Comparison of ENCODE assay signal across 11 cellular contexts in genomic region chr9:113464286-113464660, GRCh38. TPM values are rescaled to one million over a fixed set of nuclear protein-coding genes. Genes with fewer than 3 reads are reported as not detected.
DNase-seq lines count a peak whose midpoint lies in the region; ATAC-seq, FAIRE-seq and TF ChIP-seq lines count a peak whose summit lies in the region.
"Had no signal": no experiment of that assay in that cellular context is flagged by ENCODE, and none has a peak within 500 bp of the region (broad histone marks: within the 10 kb centered on the region; RNA-seq: fewer than 3 reads in every experiment).

No MANE protein-coding gene starts in this region.

- H3K9me3 ChIP-seq in heart right ventricle (peaks cover 0 to 6% (median 0%) of the 10 kb centered on the region in 11 donors), endodermal cell (ENCODE audit: control insufficient read depth, low read length) (no peaks in the 10 kb centered on the region), aorta (ENCODE audit: control insufficient read depth, low read length) (no peaks in the 10 kb centered on the region)
- H3K9me3 ChIP-seq: testis had no signal

- no peak overlapping the region for H3K9ac ChIP-seq in endodermal cell (ENCODE audit: extremely low read depth, low read length, poor library complexity, severe bottlenecking)

- intact Hi-C loops in heart right ventricle (cut with DNase I) (loop anchor here in 3 of 10 donors (5.0 kb wide), 3 partner anchors 33 to 108 kb away; no protein-coding TSS in a partner anchor), Right ventricle myocardium inferior (cut with DNase I) (no loop called here), aorta (cut with DNase I) (loop anchor here in 1 of 2 donors (5.0 kb wide), 2 partner anchors 58 to 118 kb away; no protein-coding TSS in a partner anchor)

- H3K9me3 Mint-ChIP-seq in endodermal cell (no peaks in the 10 kb centered on the region), nephron progenitor cell (peaks cover 9% of the 10 kb centered on the region)

- H3K27me3 ChIP-seq in heart right ventricle: peaks cover 0 to 11% (median 0%) of the 10 kb centered on the region in 7 donors
- H3K27me3 ChIP-seq in endodermal cell (ENCODE audit: control insufficient read depth, insufficient read depth, low read length, poor library complexity, severe bottlenecking): peaks cover 39% of the 10 kb centered on the region
- H3K27me3 ChIP-seq in aorta (ENCODE audit: control insufficient read depth in 1 of 2, insufficient read depth in 2 of 2, low read length in 1 of 2): no peaks in the 10 kb centered on the region
- H3K27me3 ChIP-seq: testis had no signal

- TF ChIP-seq CTCF in heart right ventricle (IDR thresholded peaks at IDR 0.05) (no peak), endodermal cell (conservative IDR thresholded peaks at IDR 0.05) (no peak), nephron progenitor cell (IDR thresholded peaks at IDR 0.05) (no peak)

- ATAC-seq in heart right ventricle (peak in 3 of 8 donors; percentile 4 to 12 (median 4)), Right ventricle myocardium inferior (no peak), aorta (ENCODE audit: low FRiP score) (no peak), HG02981 (IDR thresholded peaks at IDR 0.05; ENCODE audit: unreplicated experiment) (no peak)

- FAIRE-seq in RCC 7860 (lab: Jason Lieb, UNC): no peak

- no peak overlapping the region for H3K27ac Mint-ChIP-seq in endodermal cell
- H3K27ac Mint-ChIP-seq in nephron progenitor cell: no peak overlapping the region

- H3K4me3 ChIP-seq in heart right ventricle (peak overlapping the region in 9 of 10 donors; percentile 27 to 59 (median 48)), endodermal cell (ENCODE audit: low read length) (peak overlapping the region; percentile 76), aorta (ENCODE audit: low read length in 2 of 2) (peak overlapping the region; percentile 22 to 62)
- H3K4me3 ChIP-seq: SK-N-MC had no signal

- WGBS in heart right ventricle, 2 donors: 75 to 77% methylated on average over 1 of the region's 1 CpG
- 89% methylated on average over 1 of the region's 1 CpG; no CpG with 5 or more reads in 1 of the 2 experiments for WGBS in endodermal cell (ENCODE audit: insufficient coverage in 1 of 2, insufficient read length in 1 of 2), 2 experiments
- WGBS in aorta, 2 donors: 72 to 80% methylated on average over 1 of the region's 1 CpG

- H3K27ac ChIP-seq in heart right ventricle (peak overlapping the region in 9 of 10 donors; percentile 56 to 91 (median 81)), endodermal cell (ENCODE audit: low read depth, low read length) (no peak overlapping the region), aorta (ENCODE audit: low read depth in 1 of 2, low read length in 2 of 2) (peak overlapping the region; percentile 69 to 73)
- H3K27ac ChIP-seq: SK-N-MC, testis had no signal

- H3K4me3 Mint-ChIP-seq in endodermal cell (peak overlapping the region; percentile 57), nephron progenitor cell (peak overlapping the region; percentile 75)

- DNase-seq in heart right ventricle (no peak), Right ventricle myocardium inferior (ENCODE audit: missing footprints) (no peak), endodermal cell (no peak), nephron progenitor cell (no peak), aorta (no peak), RCC 7860 (ENCODE audit: low spot score) (no peak), OCI-M2 (lab: John Stamatoyannopoulos, UW; ENCODE audit: unreplicated experiment) (no peak)
- DNase-seq: activated CD4-positive, CD25-positive, alpha-beta regulatory T cell treated with anti-CD3 and anti-CD28 coated beads, Interleukin-2, amount 50 U/mL, for 72 hours had no signal

- peaks cover 45% of the 10 kb centered on the region for H3K27me3 Mint-ChIP-seq in endodermal cell (ENCODE audit: insufficient read depth)
- peaks cover 29% of the 10 kb centered on the region for H3K27me3 Mint-ChIP-seq in nephron progenitor cell (ENCODE audit: low read depth, poor library complexity)

- H3K36me3 Mint-ChIP-seq in endodermal cell (ENCODE audit: low read depth): no peaks in the 10 kb centered on the region
- H3K36me3 Mint-ChIP-seq in nephron progenitor cell (ENCODE audit: low read depth): no peaks in the 10 kb centered on the region

- peaks cover 10% of the 10 kb centered on the region for H3K4me1 Mint-ChIP-seq in endodermal cell
- peaks cover 34% of the 10 kb centered on the region for H3K4me1 Mint-ChIP-seq in nephron progenitor cell

- H3K36me3 ChIP-seq in heart right ventricle: no peaks in the 10 kb centered on the region
- no peaks in the 10 kb centered on the region for H3K36me3 ChIP-seq in endodermal cell (ENCODE audit: control insufficient read depth, insufficient read depth, low read length)
- H3K36me3 ChIP-seq in aorta (ENCODE audit: control insufficient read depth in 1 of 2, insufficient read depth in 2 of 2, low read length in 1 of 2): no peaks in the 10 kb centered on the region

- H3K4me1 ChIP-seq in heart right ventricle: peaks cover 0 to 31% (median 10%) of the 10 kb centered on the region in 9 donors
- H3K4me1 ChIP-seq in endodermal cell (ENCODE audit: control insufficient read depth, insufficient read depth, low read length): peaks cover 4% of the 10 kb centered on the region
- H3K4me1 ChIP-seq in aorta (ENCODE audit: control insufficient read depth in 1 of 2, insufficient read depth in 2 of 2, low read length in 2 of 2): no peaks in the 10 kb centered on the region
- H3K4me1 ChIP-seq: testis had no signal

RNA-seq across cellular contexts. Expression of gene RGS3, which starts 0.7 kb away (rescaled TPM):
- total RNA-seq in heart right ventricle (100 to 1,000 TPM in 9 of 10 donors, 10 to 100 TPM in 1; 98.7 to 201 (median 140) TPM), Right ventricle myocardium inferior (139 TPM), endodermal cell (10 to 100 TPM; 20.7 to 40.3 TPM), aorta (100 to 1,000 TPM; 157 to 161 TPM)
- polyA plus RNA-seq in heart right ventricle (100 to 1,000 TPM in 1 of 2 donors, 10 to 100 TPM in 1; 65.4 to 125 TPM), aorta (100 to 1,000 TPM in 1 of 2 donors, 10 to 100 TPM in 1; 74.3 to 142 TPM)
- 40.4 TPM for polyA plus RNA-seq in endodermal cell (2013, experiment 1 of 2)
- polyA plus RNA-seq in endodermal cell (2013, experiment 2 of 2): 38.4 TPM

RNA-seq across cellular contexts. Expression of gene C9orf43, which starts 53.7 kb away (rescaled TPM):
- total RNA-seq in heart right ventricle (1 to 10 TPM in 1 of 10 donors, under 1 TPM in 7, not detected in 2; 0.17 to 1.1 (median 0.31) TPM), Right ventricle myocardium inferior (0.24 TPM), endodermal cell (1 to 10 TPM in 1 of 2 donors, under 1 TPM in 1; 0.40 to 1.1 TPM), aorta (under 1 TPM in 1 of 2 donors, not detected in 1; 0.18 TPM)
- polyA plus RNA-seq in heart right ventricle (under 1 TPM; 0.06 to 0.29 TPM), aorta (not detected)
- polyA plus RNA-seq in endodermal cell (2013, experiment 1 of 2): 0.93 TPM
- 0.62 TPM for polyA plus RNA-seq in endodermal cell (2013, experiment 2 of 2)

RNA-seq across cellular contexts. Expression of gene POLE3, which starts 53.8 kb away (rescaled TPM):
- 10 to 100 TPM; 19.0 to 26.9 (median 23.1) TPM for total RNA-seq in heart right ventricle
- 10 to 100 TPM; 14.2 to 45.0 TPM for polyA plus RNA-seq in heart right ventricle
- 22.6 TPM for total RNA-seq in Right ventricle myocardium inferior
- 10 to 100 TPM; 36.5 to 45.6 TPM for total RNA-seq in endodermal cell
- 71.6 TPM for polyA plus RNA-seq in endodermal cell (2013, experiment 1 of 2)
- 64.7 TPM for polyA plus RNA-seq in endodermal cell (2013, experiment 2 of 2)
- total RNA-seq in aorta: 10 to 100 TPM; 23.1 to 25.2 TPM
- 10 to 100 TPM; 26.1 to 35.2 TPM for polyA plus RNA-seq in aorta
